In genomic region chr19:15129856-15130580, GRCh38 we compare ENCODE assay signal across 9 cellular contexts. TPM values are rescaled to one million over a fixed set of nuclear protein-coding genes. Genes with fewer than 3 reads are reported as not detected.
DNase-seq lines count a peak whose midpoint lies in the region; ATAC-seq and TF ChIP-seq lines count a peak whose summit lies in the region.
"Had no signal": no experiment of that assay in that cellular context is flagged by ENCODE, and none has a peak within 500 bp of the region (broad histone marks: within the 10 kb centered on the region; RNA-seq: fewer than 3 reads in every experiment).

No MANE protein-coding gene starts in this region.

- H3K36me3 Mint-ChIP-seq in MCF 10A (ENCODE audit: insufficient read depth, unreplicated experiment): peaks cover 11% of the 10 kb centered on the region
- H3K36me3 Mint-ChIP-seq in activated naive CD4-positive, alpha-beta T cell treated with anti-CD3 and anti-CD28 coated beads for 36 hours (ENCODE audit: low read depth): no peaks in the 10 kb centered on the region
- no peaks in the 10 kb centered on the region for H3K36me3 Mint-ChIP-seq in naive thymus-derived CD4-positive, alpha-beta T cell

- BruUV-seq in MCF 10A (replicated peaks; lab: Mats Ljungman, UMichigan): no TSS peak

- TF ChIP-seq POLR2A in breast epithelium (IDR thresholded peaks at IDR 0.05): no peak

- CTCF ChIA-PET in MCF 10A (lab: Yijun Ruan, JAX): no interaction called here
- CTCF ChIA-PET in activated naive CD4-positive, alpha-beta T cell treated with anti-CD3 and anti-CD28 coated beads for 36 hours (lab: Charles Lee): interaction anchor here (0.6 kb wide), 1 partner anchor 9 kb away, joined by 3 read pairs; no protein-coding TSS in a partner anchor
- CTCF ChIA-PET in naive thymus-derived CD4-positive, alpha-beta T cell (lab: Charles Lee): interaction anchor here (0.6 kb wide), 1 partner anchor 35 kb away, joined by 3 read pairs; no protein-coding TSS in a partner anchor

- POLR2A ChIA-PET in MCF 10A (lab: Yijun Ruan, JAX): no interaction called here
- POLR2A ChIA-PET in naive thymus-derived CD4-positive, alpha-beta T cell (lab: Charles Lee): no interaction called here

- no peak overlapping the region for H3K27ac Mint-ChIP-seq in MCF 10A (ENCODE audit: low read depth, unreplicated experiment)
- peak overlapping the region; percentile 59 for H3K27ac Mint-ChIP-seq in activated naive CD4-positive, alpha-beta T cell treated with anti-CD3 and anti-CD28 coated beads for 36 hours
- H3K27ac Mint-ChIP-seq in naive thymus-derived CD4-positive, alpha-beta T cell: peak overlapping the region; percentile 41 to 93 (median 86)

- H3K9me3 Mint-ChIP-seq in MCF 10A (ENCODE audit: unreplicated experiment): no peaks in the 10 kb centered on the region
- no peaks in the 10 kb centered on the region for H3K9me3 Mint-ChIP-seq in activated naive CD4-positive, alpha-beta T cell treated with anti-CD3 and anti-CD28 coated beads for 36 hours
- peaks cover 0 to 7% (median 0%) of the 10 kb centered on the region in 11 donors for H3K9me3 Mint-ChIP-seq in naive thymus-derived CD4-positive, alpha-beta T cell

- H3K4me1 Mint-ChIP-seq in MCF 10A (ENCODE audit: insufficient read depth, unreplicated experiment): no peaks in the 10 kb centered on the region
- H3K4me1 Mint-ChIP-seq in activated naive CD4-positive, alpha-beta T cell treated with anti-CD3 and anti-CD28 coated beads for 36 hours (ENCODE audit: low read depth): peaks cover 21% of the 10 kb centered on the region
- H3K4me1 Mint-ChIP-seq in naive thymus-derived CD4-positive, alpha-beta T cell: peaks cover 15 to 47% (median 35%) of the 10 kb centered on the region in 7 donors

- TF ChIP-seq CTCF in breast epithelium (IDR thresholded peaks at IDR 0.05) (no peak), MCF 10A (IDR thresholded peaks at IDR 0.05; ENCODE audit: unreplicated experiment) (no peak)

- H3K27me3 ChIP-seq in breast epithelium: no peaks in the 10 kb centered on the region
- no peaks in the 10 kb centered on the region for H3K27me3 ChIP-seq in naive thymus-derived CD4-positive, alpha-beta T cell (ENCODE audit: control insufficient read depth in 2 of 2, insufficient read depth in 2 of 2, low read length in 2 of 2)
- H3K27me3 ChIP-seq: heart right ventricle had no signal

- no peaks in the 10 kb centered on the region for H3K4me1 ChIP-seq in breast epithelium
- H3K4me1 ChIP-seq in naive thymus-derived CD4-positive, alpha-beta T cell (ENCODE audit: control insufficient read depth in 2 of 2, insufficient read depth in 2 of 2, low read length in 2 of 2): peaks cover 0 to 20% of the 10 kb centered on the region in 2 donors

- intact Hi-C loops in breast epithelium (cut with DNase I; ENCODE audit: low total_unique reads) (no loop called here), MCF 10A (cut with micrococcal nuclease) (no loop called here)
- intact Hi-C loops in activated naive CD4-positive, alpha-beta T cell treated with anti-CD3 and anti-CD28 coated beads for 36 hours (cut with micrococcal nuclease): loop anchor here (5.0 to 10.0 kb wide), 3 partner anchors 205 to 1947 kb away; partner anchors contain the start of genes BRD4, HAUS8 and MYO9B
- intact Hi-C loops in naive thymus-derived CD4-positive, alpha-beta T cell (cut with micrococcal nuclease): loop anchor here in 1 of 2 donors (5.0 kb wide), 1 partner anchor 1948 kb away; no protein-coding TSS in a partner anchor

- H3K9me3 ChIP-seq in breast epithelium: no peaks in the 10 kb centered on the region
- H3K9me3 ChIP-seq in naive thymus-derived CD4-positive, alpha-beta T cell (ENCODE audit: control insufficient read depth in 2 of 3, low read length in 3 of 3): no peaks in the 10 kb centered on the region
- H3K9me3 ChIP-seq: heart right ventricle had no signal

- H3K27me3 Mint-ChIP-seq in MCF 10A (ENCODE audit: insufficient read depth, unreplicated experiment): no peaks in the 10 kb centered on the region
- H3K27me3 Mint-ChIP-seq in activated naive CD4-positive, alpha-beta T cell treated with anti-CD3 and anti-CD28 coated beads for 36 hours (ENCODE audit: low read depth): no peaks in the 10 kb centered on the region
- peaks cover 0 to 2% (median 0%) of the 10 kb centered on the region in 5 donors for H3K27me3 Mint-ChIP-seq in naive thymus-derived CD4-positive, alpha-beta T cell

- H3K4me3 ChIP-seq in breast epithelium: no peak overlapping the region
- no peak overlapping the region for H3K4me3 ChIP-seq in naive thymus-derived CD4-positive, alpha-beta T cell (ENCODE audit: low read length)
- H3K4me3 ChIP-seq: heart right ventricle had no signal

- H3K27ac ChIP-seq in breast epithelium: peak overlapping the region; percentile 2 to 55
- H3K27ac ChIP-seq in naive thymus-derived CD4-positive, alpha-beta T cell (ENCODE audit: low read depth, low read length): peak overlapping the region; percentile 65
- H3K27ac ChIP-seq: heart right ventricle had no signal

- no peak for ATAC-seq in naive thymus-derived CD4-positive, alpha-beta T cell
- no peak for ATAC-seq in GM21381 (IDR thresholded peaks at IDR 0.05; ENCODE audit: unreplicated experiment)
- ATAC-seq: heart right ventricle had no signal

- H3K4me3 Mint-ChIP-seq in MCF 10A (ENCODE audit: unreplicated experiment): no peak overlapping the region
- no peak overlapping the region for H3K4me3 Mint-ChIP-seq in activated naive CD4-positive, alpha-beta T cell treated with anti-CD3 and anti-CD28 coated beads for 36 hours
- H3K4me3 Mint-ChIP-seq in naive thymus-derived CD4-positive, alpha-beta T cell: peak overlapping the region; percentile 44 to 82 (median 74)

- H3K36me3 ChIP-seq in breast epithelium: no peaks in the 10 kb centered on the region
- peaks cover 0 to 4% (median 0%) of the 10 kb centered on the region in 3 experiments for H3K36me3 ChIP-seq in naive thymus-derived CD4-positive, alpha-beta T cell (ENCODE audit: control insufficient read depth in 2 of 3, insufficient read depth in 3 of 3, low read length in 3 of 3)
- H3K36me3 ChIP-seq: heart right ventricle had no signal

- DNase-seq in breast epithelium (ENCODE audit: low spot score in 2 of 2) (peak in 1 of 2 donors; percentile 48), MCF 10A (ENCODE audit: unreplicated experiment) (no peak), SHP77 (lab: John Stamatoyannopoulos, UW) (no peak), SW480 (ENCODE audit: low spot score) (no peak), GF-D8 (lab: John Stamatoyannopoulos, UW) (no peak)
- peak; percentile 54 for DNase-seq in activated naive CD4-positive, alpha-beta T cell treated with anti-CD3 and anti-CD28 coated beads for 36 hours
- peak in 8 of 9 donors; percentile 39 to 71 (median 54) for DNase-seq in naive thymus-derived CD4-positive, alpha-beta T cell
- DNase-seq: heart right ventricle had no signal

RNA-seq across cellular contexts. Expression of gene SYDE1, which starts 22.8 kb away (rescaled TPM):
- total RNA-seq in breast epithelium: 10 to 100 TPM; 11.0 to 22.9 (median 14.9) TPM
- 22.6 and 24.2 TPM in 2 replicates for total RNA-seq in MCF 10A (2022)
- total RNA-seq in activated naive CD4-positive, alpha-beta T cell treated with anti-CD3 and anti-CD28 coated beads for 36 hours: 1 to 10 TPM in 1 of 2 experiments, under 1 TPM in 1; 0.67 to 1.1 TPM
- 1 to 10 TPM in 2 of 5 experiments, under 1 TPM in 2, not detected in 1; 0.41 to 2.1 (median 1.2) TPM for total RNA-seq in naive thymus-derived CD4-positive, alpha-beta T cell
- polyA plus RNA-seq in naive thymus-derived CD4-positive, alpha-beta T cell: under 1 TPM; 0.12 to 0.15 TPM

RNA-seq across cellular contexts. Expression of gene OR1I1, which starts 48.0 kb away (rescaled TPM):
- not detected for total RNA-seq in breast epithelium
- total RNA-seq in MCF 10A (2022): not detected in 2 replicates
- total RNA-seq in activated naive CD4-positive, alpha-beta T cell treated with anti-CD3 and anti-CD28 coated beads for 36 hours: not detected
- not detected for total RNA-seq in naive thymus-derived CD4-positive, alpha-beta T cell
- polyA plus RNA-seq in naive thymus-derived CD4-positive, alpha-beta T cell: not detected
- total RNA-seq: heart right ventricle had no signal
- polyA plus RNA-seq: heart right ventricle had no signal

Comparison
In these comparisons a context has a peak if more than half of its experiments do, and no peak if none do; other contexts are left out.
1. DNase-seq: peak in activated naive CD4-positive, alpha-beta T cell treated with anti-CD3 and anti-CD28 coated beads for 36 hours (single experiment) and naive thymus-derived CD4-positive, alpha-beta T cell (8 of 9); none in MCF 10A (single experiment), SHP77 (0 of 2), SW480 (single experiment) and GF-D8 (single experiment).
2. H3K4me3 Mint-ChIP-seq: peak in naive thymus-derived CD4-positive, alpha-beta T cell (10 of 10); none in MCF 10A (single experiment) and activated naive CD4-positive, alpha-beta T cell treated with anti-CD3 and anti-CD28 coated beads for 36 hours (single experiment).